In the genomic region with DNA sequence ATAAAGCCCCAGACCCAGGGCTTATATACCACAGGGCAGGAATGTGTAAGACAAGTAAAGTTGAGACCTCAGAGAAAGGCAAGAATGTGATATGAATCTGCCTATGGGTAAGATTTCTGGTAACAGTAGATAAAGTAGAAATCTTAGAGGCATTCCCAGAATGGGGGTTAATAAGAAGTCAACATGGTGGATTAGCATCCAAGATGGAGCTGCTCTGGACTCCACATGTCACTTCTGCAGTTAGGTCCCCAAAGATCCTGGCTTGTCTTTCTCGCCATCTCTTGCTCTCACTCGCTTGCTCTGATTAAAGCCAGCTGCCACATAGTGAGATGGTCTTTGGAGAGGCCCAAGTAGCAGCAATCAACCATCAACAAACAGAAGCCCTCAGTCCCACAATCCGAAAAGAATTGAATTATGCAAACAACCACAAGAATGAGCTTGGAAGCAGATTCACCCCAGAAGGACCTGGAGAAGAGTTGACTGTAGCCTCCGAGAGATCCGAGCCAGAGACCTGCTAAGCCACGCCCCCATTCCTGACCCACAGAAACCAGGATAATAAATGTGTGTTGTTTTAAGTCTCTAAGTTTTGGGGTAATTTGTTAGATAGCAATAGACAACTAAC, we compare ENCODE assay signal across 1 cellular context.
TF ChIP-seq lines count a peak whose summit lies in the region.

No MANE protein-coding gene starts in this region.

TF ChIP-seq in A549, 52 proteins besides CTCF, POLR2A, EP300 and RAD21 (continued from another document):
- TF ChIP-seq, protein P1, sequence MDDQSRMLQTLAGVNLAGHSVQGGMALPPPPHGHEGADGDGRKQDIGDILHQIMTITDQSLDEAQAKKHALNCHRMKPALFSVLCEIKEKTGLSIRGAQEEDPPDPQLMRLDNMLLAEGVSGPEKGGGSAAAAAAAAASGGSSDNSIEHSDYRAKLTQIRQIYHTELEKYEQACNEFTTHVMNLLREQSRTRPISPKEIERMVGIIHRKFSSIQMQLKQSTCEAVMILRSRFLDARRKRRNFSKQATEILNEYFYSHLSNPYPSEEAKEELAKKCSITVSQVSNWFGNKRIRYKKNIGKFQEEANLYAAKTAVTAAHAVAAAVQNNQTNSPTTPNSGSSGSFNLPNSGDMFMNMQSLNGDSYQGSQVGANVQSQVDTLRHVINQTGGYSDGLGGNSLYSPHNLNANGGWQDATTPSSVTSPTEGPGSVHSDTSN (IDR thresholded peaks at IDR 0.05): no peak
- TF ChIP-seq NFE2L2 (conservative IDR thresholded peaks at IDR 0.05; ENCODE audit: low read length) (no peak), TFCP2L1 (CRISPR knock-in tag; IDR thresholded peaks at IDR 0.05) (no peak), RARB (CRISPR knock-in tag; IDR thresholded peaks at IDR 0.05) (0 out of 2 replicates have a peak, but pooled peaks have one; percentile 34), CBX8 (IDR thresholded peaks at IDR 0.05) (no peak), HDAC2 (IDR thresholded peaks at IDR 0.05) (no peak), HEYL (CRISPR knock-in tag; IDR thresholded peaks at IDR 0.05) (no peak), NPAS2 (CRISPR knock-in tag; IDR thresholded peaks at IDR 0.05; ENCODE audit: borderline replicate concordance) (no peak), FOSB (CRISPR knock-in tag; IDR thresholded peaks at IDR 0.05) (no peak), SREBF2 (IDR thresholded peaks at IDR 0.05) (no peak), EHMT2 (IDR thresholded peaks at IDR 0.05; ENCODE audit: low read depth) (no peak), FOXS1 (CRISPR knock-in tag; IDR thresholded peaks at IDR 0.05) (no peak; the same call in 1 of the 2 replicates), KDM5A (IDR thresholded peaks at IDR 0.05) (no peak), EHF (CRISPR knock-in tag; IDR thresholded peaks at IDR 0.05) (0 out of 2 replicates have a peak, but pooled peaks have one; percentile 43), JUNB (IDR thresholded peaks at IDR 0.05) (no peak), JUN (IDR thresholded peaks at IDR 0.05) (no peak), MAZ (IDR thresholded peaks at IDR 0.05; ENCODE audit: borderline replicate concordance, low read depth, low read length) (no peak), ZSCAN20 (CRISPR knock-in tag; IDR thresholded peaks at IDR 0.05) (no peak), RCOR1 (IDR thresholded peaks at IDR 0.05; ENCODE audit: low read depth, low read length) (no peak), ZFP36 (IDR thresholded peaks at IDR 0.05; ENCODE audit: borderline replicate concordance, partially characterized antibody) (no peak), HOXB13 (CRISPR knock-in tag; IDR thresholded peaks at IDR 0.05; ENCODE audit: low read depth) (peak; percentile 94; the same call in 1 of the 2 replicates), PHF8 (IDR thresholded peaks at IDR 0.05; ENCODE audit: borderline replicate concordance, low read depth) (no peak), MAFK (IDR thresholded peaks at IDR 0.05; ENCODE audit: partially characterized antibody) (no peak), HOXA7 (CRISPR knock-in tag; IDR thresholded peaks at IDR 0.05) (no peak), FOSL2 (IDR thresholded peaks at IDR 0.05) (no peak), FOSL2 (CRISPR knock-in tag; IDR thresholded peaks at IDR 0.05) (no peak), ZNF302 (CRISPR knock-in tag; IDR thresholded peaks at IDR 0.05) (peak; percentile 49; the same call in 1 of the 2 replicates)
- TF ChIP-seq, protein P2, sequence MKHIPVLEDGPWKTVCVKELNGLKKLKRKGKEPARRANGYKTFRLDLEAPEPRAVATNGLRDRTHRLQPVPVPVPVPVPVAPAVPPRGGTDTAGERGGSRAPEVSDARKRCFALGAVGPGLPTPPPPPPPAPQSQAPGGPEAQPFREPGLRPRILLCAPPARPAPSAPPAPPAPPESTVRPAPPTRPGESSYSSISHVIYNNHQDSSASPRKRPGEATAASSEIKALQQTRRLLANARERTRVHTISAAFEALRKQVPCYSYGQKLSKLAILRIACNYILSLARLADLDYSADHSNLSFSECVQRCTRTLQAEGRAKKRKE (CRISPR knock-in tag; IDR thresholded peaks at IDR 0.05; ENCODE audit: low read depth): peak; percentile 95
- TF ChIP-seq, protein P3, sequence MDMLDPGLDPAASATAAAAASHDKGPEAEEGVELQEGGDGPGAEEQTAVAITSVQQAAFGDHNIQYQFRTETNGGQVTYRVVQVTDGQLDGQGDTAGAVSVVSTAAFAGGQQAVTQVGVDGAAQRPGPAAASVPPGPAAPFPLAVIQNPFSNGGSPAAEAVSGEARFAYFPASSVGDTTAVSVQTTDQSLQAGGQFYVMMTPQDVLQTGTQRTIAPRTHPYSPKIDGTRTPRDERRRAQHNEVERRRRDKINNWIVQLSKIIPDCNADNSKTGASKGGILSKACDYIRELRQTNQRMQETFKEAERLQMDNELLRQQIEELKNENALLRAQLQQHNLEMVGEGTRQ (IDR thresholded peaks at IDR 0.05): no peak
- TF ChIP-seq, protein P4, sequence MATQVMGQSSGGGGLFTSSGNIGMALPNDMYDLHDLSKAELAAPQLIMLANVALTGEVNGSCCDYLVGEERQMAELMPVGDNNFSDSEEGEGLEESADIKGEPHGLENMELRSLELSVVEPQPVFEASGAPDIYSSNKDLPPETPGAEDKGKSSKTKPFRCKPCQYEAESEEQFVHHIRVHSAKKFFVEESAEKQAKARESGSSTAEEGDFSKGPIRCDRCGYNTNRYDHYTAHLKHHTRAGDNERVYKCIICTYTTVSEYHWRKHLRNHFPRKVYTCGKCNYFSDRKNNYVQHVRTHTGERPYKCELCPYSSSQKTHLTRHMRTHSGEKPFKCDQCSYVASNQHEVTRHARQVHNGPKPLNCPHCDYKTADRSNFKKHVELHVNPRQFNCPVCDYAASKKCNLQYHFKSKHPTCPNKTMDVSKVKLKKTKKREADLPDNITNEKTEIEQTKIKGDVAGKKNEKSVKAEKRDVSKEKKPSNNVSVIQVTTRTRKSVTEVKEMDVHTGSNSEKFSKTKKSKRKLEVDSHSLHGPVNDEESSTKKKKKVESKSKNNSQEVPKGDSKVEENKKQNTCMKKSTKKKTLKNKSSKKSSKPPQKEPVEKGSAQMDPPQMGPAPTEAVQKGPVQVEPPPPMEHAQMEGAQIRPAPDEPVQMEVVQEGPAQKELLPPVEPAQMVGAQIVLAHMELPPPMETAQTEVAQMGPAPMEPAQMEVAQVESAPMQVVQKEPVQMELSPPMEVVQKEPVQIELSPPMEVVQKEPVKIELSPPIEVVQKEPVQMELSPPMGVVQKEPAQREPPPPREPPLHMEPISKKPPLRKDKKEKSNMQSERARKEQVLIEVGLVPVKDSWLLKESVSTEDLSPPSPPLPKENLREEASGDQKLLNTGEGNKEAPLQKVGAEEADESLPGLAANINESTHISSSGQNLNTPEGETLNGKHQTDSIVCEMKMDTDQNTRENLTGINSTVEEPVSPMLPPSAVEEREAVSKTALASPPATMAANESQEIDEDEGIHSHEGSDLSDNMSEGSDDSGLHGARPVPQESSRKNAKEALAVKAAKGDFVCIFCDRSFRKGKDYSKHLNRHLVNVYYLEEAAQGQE (IDR thresholded peaks at IDR 0.05): no peak
- TF ChIP-seq, protein P5, sequence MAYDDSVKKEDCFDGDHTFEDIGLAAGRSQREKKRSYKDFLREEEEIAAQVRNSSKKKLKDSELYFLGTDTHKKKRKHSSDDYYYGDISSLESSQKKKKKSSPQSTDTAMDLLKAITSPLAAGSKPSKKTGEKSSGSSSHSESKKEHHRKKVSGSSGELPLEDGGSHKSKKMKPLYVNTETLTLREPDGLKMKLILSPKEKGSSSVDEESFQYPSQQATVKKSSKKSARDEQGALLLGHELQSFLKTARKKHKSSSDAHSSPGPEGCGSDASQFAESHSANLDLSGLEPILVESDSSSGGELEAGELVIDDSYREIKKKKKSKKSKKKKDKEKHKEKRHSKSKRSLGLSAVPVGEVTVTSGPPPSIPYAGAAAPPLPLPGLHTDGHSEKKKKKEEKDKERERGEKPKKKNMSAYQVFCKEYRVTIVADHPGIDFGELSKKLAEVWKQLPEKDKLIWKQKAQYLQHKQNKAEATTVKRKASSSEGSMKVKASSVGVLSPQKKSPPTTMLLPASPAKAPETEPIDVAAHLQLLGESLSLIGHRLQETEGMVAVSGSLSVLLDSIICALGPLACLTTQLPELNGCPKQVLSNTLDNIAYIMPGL (CRISPR knock-in tag; IDR thresholded peaks at IDR 0.05; ENCODE audit: borderline replicate concordance): no peak
TF ChIP-seq in A549: peak in this region for 6.
